Comparison of ENCODE assay signal across 8 cellular contexts in genomic region chr1:212665241-212666115, GRCh38. TPM values are rescaled to one million over a fixed set of nuclear protein-coding genes. Genes with fewer than 3 reads are reported as not detected.
DNase-seq lines count a peak whose midpoint lies in the region; ATAC-seq lines count a peak whose summit lies in the region.

No MANE protein-coding gene starts in this region.

- in situ Hi-C loops in KBM-7 (cut with MboI; ENCODE audit: low pct_unique_long_range_greater_than_20kb, low sequenced_read_pairs), result no loop called here

- ATAC-seq in GM21576 (IDR thresholded peaks at IDR 0.05; ENCODE audit: unreplicated experiment), result peak; percentile 92

- DNase-seq in DMS153 (lab: John Stamatoyannopoulos, UW) (peak; percentile 83), KBM-7 (peak; percentile 89), SHP77 (lab: John Stamatoyannopoulos, UW) (peak; percentile 60 to 75), germinal center (ENCODE audit: low spot score) (peak; percentile 76), occipital lobe (lab: John Stamatoyannopoulos, UW) (peak; percentile 66), superior temporal gyrus (ENCODE audit: extremely low spot score) (peak; percentile 77)
- DNase-seq in activated gamma-delta T cell treated with anti-CD3 and anti-CD28 coated beads, Interleukin-2, amount 50 U/mL, for 16 hours (ENCODE audit: low read depth), result peak; percentile 65

RNA-seq across cellular contexts. Expression of gene BATF3, which starts 34.2 kb away (rescaled TPM):
- total RNA-seq in occipital lobe, result 8.0 TPM

RNA-seq across cellular contexts. Expression of gene ATF3, which starts 56.9 kb away (rescaled TPM):
- total RNA-seq in occipital lobe, result 3.1 TPM

Comparison
In these comparisons a context has a peak if more than half of its experiments do, and no peak if none do; other contexts are left out.
1. Peak in every context shown above with its lines: DNase-seq and ATAC-seq.